Comparison of ENCODE assay signal across 21 cellular contexts in the genomic region with DNA sequence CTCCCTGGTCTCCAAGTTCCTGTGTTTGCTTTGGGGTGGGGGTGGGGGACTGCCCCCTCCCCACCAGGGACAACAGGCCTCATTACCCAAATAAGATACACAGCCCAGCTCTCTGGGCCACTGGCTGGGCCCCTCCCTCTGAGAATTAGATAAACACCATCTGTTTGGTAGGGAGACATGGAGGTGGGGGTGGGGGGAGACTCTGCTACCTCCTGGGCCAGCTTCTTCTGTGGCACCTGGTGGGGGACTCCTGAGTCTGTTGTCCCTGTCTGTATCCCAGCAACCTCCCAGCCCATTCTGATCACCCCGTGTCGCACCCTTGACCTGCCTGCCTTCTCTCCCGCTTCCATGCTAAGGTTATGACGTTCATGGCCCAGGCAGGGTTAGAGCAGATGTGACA. TPM values are rescaled to one million over a fixed set of nuclear protein-coding genes. Genes with fewer than 3 reads are reported as not detected.
DNase-seq lines count a peak whose midpoint lies in the region; ATAC-seq, FAIRE-seq and TF ChIP-seq lines count a peak whose summit lies in the region.
"Had no signal": no experiment of that assay in that cellular context is flagged by ENCODE, and none has a peak within 500 bp of the region (broad histone marks: within the 10 kb centered on the region; RNA-seq: fewer than 3 reads in every experiment).

No MANE protein-coding gene starts in this region.

- no peaks in the 10 kb centered on the region for H3K79me1 ChIP-seq in neuronal stem cell (ENCODE audit: low read depth, low read length)

- DNase-seq in DMS 273 (lab: John Stamatoyannopoulos, UW; ENCODE audit: unreplicated experiment) (peak; percentile 94), NCI-H2171 treated with DMSO at 0.1 percent for 48 hours (lab: John Stamatoyannopoulos, UW) (peak; percentile 89), K562 (ENCODE audit: extremely low read depth in 1 of 4, low spot score in 3 of 4) (peak in 3 of 4 experiments; percentile 34 to 61 (median 60)), neuronal stem cell (ENCODE audit: low spot score) (no peak), anterior cingulate cortex (lab: John Stamatoyannopoulos, UW) (no peak), medulla oblongata (ENCODE audit: extremely low spot score) (no peak), NCI-H2227 (lab: John Stamatoyannopoulos, UW; ENCODE audit: unreplicated experiment) (no peak)
- DNase-seq: CD8-positive, alpha-beta memory T cell; DMS153; GF-D8; GM23248; HCEC 1CT; NCI-H1092 treated with DMSO at 0.1 percent for 48 hours; NCI-H345; NCI-H526 treated with DMSO at 0.1 percent for 48 hours; NK-92 treated with Interleukin-12 subunit alpha and Interleukin-12 subunit beta, amount 100 ng/mL, for 24 hours; Right ventricle myocardium superior; SW 1271 had no signal

- H2AK5ac ChIP-seq in neuronal stem cell (ENCODE audit: low read depth, low read length), result peak overlapping the region; percentile 15

- no peak for TF ChIP-seq CTCF in K562 (IDR thresholded peaks at IDR 0.05 in 2 of 3, conservative IDR thresholded peaks at IDR 0.05 in 1 of 3; ENCODE audit: insufficient read depth in 2 of 3, low read depth in 1 of 3, low read length in 3 of 3)

- POLR2A ChIA-PET in K562 (lab: Yijun Ruan, JAX), result interaction anchor here (0.8 kb wide), 1 partner anchor 75 kb away, joined by 4 read pairs; no protein-coding TSS in a partner anchor

- no peaks in the 10 kb centered on the region for H3K79me2 ChIP-seq in K562 (ENCODE audit: control insufficient read depth, insufficient read depth, low read length)

- H3K4me2 ChIP-seq in K562 (ENCODE audit: insufficient read depth, low read length), result no peak overlapping the region
- H3K4me2 ChIP-seq in neuronal stem cell (ENCODE audit: insufficient read depth, low read length, poor library complexity, severe bottlenecking), result no peak overlapping the region
- H3K4me2 ChIP-seq: BLaER1 had no signal

- TF ChIP-seq RAD21 in K562 (CRISPR knock-in tag; conservative IDR thresholded peaks at IDR 0.05 in 1 of 2, IDR thresholded peaks at IDR 0.05 in 1 of 2), result no peak

- no peak overlapping the region for H3K18ac ChIP-seq in neuronal stem cell (ENCODE audit: low read length)

- in situ Hi-C loops in K562 (cut with MboI), result no loop called here

- no peak overlapping the region for H3K4ac ChIP-seq in neuronal stem cell (ENCODE audit: low read length)

- H3K14ac ChIP-seq in neuronal stem cell (ENCODE audit: low read length), result no peak overlapping the region

- 48% methylated on average over 4 of the region's 4 CpGs for WGBS in K562 (ENCODE audit: insufficient coverage, low coverage, missing lambda C conversion rate)
- WGBS in neuronal stem cell (ENCODE audit: extremely low coverage in 2 of 2, insufficient read length in 2 of 2, insufficient replicate concordance in 1 of 2), 2 donors, result no CpG with 5 or more reads among the region's 4 CpGs

- H3K9ac ChIP-seq in K562 (ENCODE audit: insufficient read depth in 1 of 2, low read depth in 2 of 2, low read length in 2 of 2), result peak overlapping the region in 1 of 2 experiments; percentile 84; a peak in 2 of 4 replicates
- H3K9ac ChIP-seq in neuronal stem cell (ENCODE audit: low read depth, low read length, poor library complexity), result no peak overlapping the region
- H3K9ac ChIP-seq: BLaER1, GM23248 had no signal

- H3K9me1 ChIP-seq in K562 (ENCODE audit: control insufficient read depth, insufficient read depth, low read length), result no peaks in the 10 kb centered on the region

- CTCF ChIA-PET in K562 (lab: Yijun Ruan, JAX; ENCODE audit: low intra/inter-chr PET ratio), result no interaction called here

- no peak overlapping the region for H2BK15ac ChIP-seq in neuronal stem cell (ENCODE audit: low read length)

- no peak overlapping the region for H2BK120ac ChIP-seq in neuronal stem cell (ENCODE audit: low read depth, low read length)

- no peak overlapping the region for H3K23ac ChIP-seq in neuronal stem cell (ENCODE audit: low read depth, low read length, poor library complexity)

- ATAC-seq in K562 (peak; percentile 27), HG02763 (IDR thresholded peaks at IDR 0.05; ENCODE audit: unreplicated experiment) (no peak)

- H4K8ac ChIP-seq in neuronal stem cell (ENCODE audit: low read depth, low read length), result no peak overlapping the region

- no peak overlapping the region for H2AFZ ChIP-seq in K562 (ENCODE audit: low read depth, low read length)
- no peak overlapping the region for H2AFZ ChIP-seq in neuronal stem cell (ENCODE audit: low read length)
- H2AFZ ChIP-seq: GM23248 had no signal

- no peak overlapping the region for H3K27ac ChIP-seq in K562 (ENCODE audit: extremely low read depth, low read depth, low read length)
- H3K27ac ChIP-seq in neuronal stem cell (replicated peaks; ENCODE audit: low read length), result no peak overlapping the region
- H3K27ac ChIP-seq: BLaER1, GM23248 had no signal

- TF ChIP-seq EP300 in K562 (IDR thresholded peaks at IDR 0.05; ENCODE audit: low read length), result no peak

- peaks cover 8% of the 10 kb centered on the region; the same call in 1 of the 2 replicates for H4K20me1 ChIP-seq in K562 (replicated peaks; ENCODE audit: control insufficient read depth, insufficient read depth, low read length)

- H3K27me3 ChIP-seq in K562 (ENCODE audit: control insufficient read depth in 2 of 2, insufficient read depth in 2 of 2, low read length in 2 of 2) (no peaks in the 10 kb centered on the region), neuronal stem cell (ENCODE audit: control insufficient read depth in 3 of 3, insufficient read depth in 3 of 3, low read depth in 1 of 3, low read length in 3 of 3) (peaks cover 8 to 31% (median 21%) of the 10 kb centered on the region in 3 experiments)

- intact Hi-C loops in K562 (cut with micrococcal nuclease), result no loop called here

- no peaks in the 10 kb centered on the region for H3K9me3 ChIP-seq in K562 (replicated peaks; ENCODE audit: control insufficient read depth, insufficient read depth, low read depth, low read length)
- no peaks in the 10 kb centered on the region for H3K9me3 ChIP-seq in neuronal stem cell (replicated peaks in 1 of 2; ENCODE audit: control insufficient read depth in 2 of 2, insufficient read depth in 1 of 2, low read depth in 1 of 2, low read length in 2 of 2)
- H3K9me3 ChIP-seq: BLaER1 had no signal

- FAIRE-seq in K562 (lab: Jason Lieb, UNC), result peak; percentile 59
- FAIRE-seq: RCC 7860 had no signal

- H3K4me1 ChIP-seq in K562 (replicated peaks in 1 of 2; ENCODE audit: control insufficient read depth in 2 of 2, insufficient read depth in 2 of 2, low read length in 2 of 2), result peaks cover 27 to 33% of the 10 kb centered on the region in 2 experiments
- peaks cover 6 to 8% of the 10 kb centered on the region in 2 donors for H3K4me1 ChIP-seq in neuronal stem cell (ENCODE audit: control insufficient read depth in 2 of 2, insufficient read depth in 1 of 2, low read depth in 1 of 2, low read length in 2 of 2)

- H2BK12ac ChIP-seq in neuronal stem cell (ENCODE audit: low read length), result no peak overlapping the region

- no peak overlapping the region for H4K91ac ChIP-seq in neuronal stem cell (ENCODE audit: low read depth, low read length, poor library complexity)

- H2BK5ac ChIP-seq in neuronal stem cell (ENCODE audit: low read length), result no peak overlapping the region

- no TSS peak for BruUV-seq in K562 (replicated peaks; lab: Mats Ljungman, UMichigan)

- TF ChIP-seq POLR2A in K562 (conservative IDR thresholded peaks at IDR 0.05), result no peak

- H3K36me3 ChIP-seq in K562 (ENCODE audit: control insufficient read depth, insufficient read depth, low read length) (peaks cover 6% of the 10 kb centered on the region; the same call in 2 of the 3 replicates), neuronal stem cell (replicated peaks in 1 of 2; ENCODE audit: control insufficient read depth in 2 of 2, insufficient read depth in 2 of 2, low read length in 2 of 2) (no peaks in the 10 kb centered on the region)
- H3K36me3 ChIP-seq: BLaER1 had no signal

- H3K4me3 ChIP-seq in K562 (no peak overlapping the region), neuronal stem cell (ENCODE audit: low read length in 2 of 2) (peak overlapping the region in 1 of 2 donors; percentile 65)
- H3K4me3 ChIP-seq: BLaER1, GM23248 had no signal

RNA-seq across cellular contexts. Expression of a gene that starts 5.8 kb away (rescaled TPM):
- 12.6 and 32.2 TPM in 2 replicates for total RNA-seq in K562 (2011; cell fraction: chromatin; rRNA removed; ENCODE audit: low replicate concordance)
- 12.8 and 16.5 TPM in 2 replicates for total RNA-seq in K562 (2011; cell fraction: nucleolus; rRNA removed)
- total RNA-seq in K562 (2011; cell fraction: nucleoplasm; rRNA removed), result 14.2 and 15.9 TPM in 2 replicates
- 6.0 and 8.9 TPM in 2 replicates for total RNA-seq in K562 (2014; rRNA removed)
- 0.61 and 0.91 TPM in 2 replicates for total RNA-seq in K562 (2014; rRNA removed; fragmentation: Illumina TruSeq; extraction: Trizol)
- total RNA-seq in K562 (2015; rRNA removed; fragmentation: Illumina TruSeq; extraction: Trizol), result 1.4 and 1.7 TPM in 2 replicates
- total RNA-seq in K562 (2021), result 10.2 and 11.8 TPM in 2 replicates
- 0.59 and 3.4 TPM in 2 replicates for polyA plus RNA-seq in K562 (2011; rRNA removed)
- 1.5 and 1.7 TPM in 2 replicates for polyA plus RNA-seq in K562 (2011; cell fraction: cytosol; rRNA removed)
- 22.7 and 25.6 TPM in 2 replicates for polyA plus RNA-seq in K562 (2011; cell fraction: nucleus; rRNA removed)
- polyA plus RNA-seq in K562 (2012), result 5.1 and 47.6 TPM in 2 replicates
- 2.7 and 4.4 TPM in 2 replicates for polyA plus RNA-seq in K562 (2014; fragmentation: Illumina TruSeq; extraction: Trizol)
- polyA plus RNA-seq in K562 (2014; fragmentation: Nextera tagmentation; extraction: Ambion mirVana), result under 1 TPM; 0.11 to 0.17 TPM
- 11.1 and 18.4 TPM in 2 replicates for polyA plus RNA-seq in K562 (2014; rRNA removed)
- 0.39 and 0.69 TPM in 2 replicates for polyA minus RNA-seq in K562 (2011; rRNA and poly(A)+ RNA removed)
- 1.3 and 2.9 TPM in 2 replicates for polyA minus RNA-seq in K562 (2011; cell fraction: cytosol; rRNA and poly(A)+ RNA removed)
- 6.7 and 13.7 TPM in 2 replicates for polyA minus RNA-seq in K562 (2011; cell fraction: nucleus; rRNA and poly(A)+ RNA removed)
- polyA plus RNA-seq in neuronal stem cell (2013, experiment 1 of 2), result 2.3 TPM
- 3.2 TPM for polyA plus RNA-seq in neuronal stem cell (2013, experiment 2 of 2)
- total RNA-seq: CD8-positive, alpha-beta memory T cell; GM23248 had no signal
- polyA plus RNA-seq: CD8-positive, alpha-beta memory T cell; GM23248 had no signal

RNA-seq across cellular contexts. Expression of a gene that starts 40.2 kb away (rescaled TPM):
- total RNA-seq in K562 (2011; cell fraction: chromatin; rRNA removed; ENCODE audit: low replicate concordance), result 126 and 292 TPM in 2 replicates
- 220 and 224 TPM in 2 replicates for total RNA-seq in K562 (2011; cell fraction: nucleolus; rRNA removed)
- total RNA-seq in K562 (2011; cell fraction: nucleoplasm; rRNA removed), result 142 and 163 TPM in 2 replicates
- total RNA-seq in K562 (2014; rRNA removed) (82.1 and 123 TPM in 2 replicates), K562 (2014; rRNA removed; fragmentation: Illumina TruSeq; extraction: Trizol) (40.0 and 42.0 TPM in 2 replicates), K562 (2015; rRNA removed; fragmentation: Illumina TruSeq; extraction: Trizol) (54.1 and 60.6 TPM in 2 replicates), K562 (2021) (70.3 and 70.8 TPM in 2 replicates)
- polyA plus RNA-seq in K562 (2011; rRNA removed) (47.7 and 49.2 TPM in 2 replicates), K562 (2014; fragmentation: Illumina TruSeq; extraction: Trizol) (43.8 and 48.8 TPM in 2 replicates), K562 (2014; fragmentation: Nextera tagmentation; extraction: Ambion mirVana) (1 to 10 TPM; 2.5 to 3.0 TPM), K562 (2014; rRNA removed) (61.5 and 67.3 TPM in 2 replicates)
- polyA plus RNA-seq in K562 (2011; cell fraction: cytosol; rRNA removed), result 48.9 and 107 TPM in 2 replicates
- 45.7 and 87.5 TPM in 2 replicates for polyA plus RNA-seq in K562 (2011; cell fraction: nucleus; rRNA removed)
- 51.9 and 71.5 TPM in 2 replicates for polyA plus RNA-seq in K562 (2012)
- polyA minus RNA-seq in K562 (2011; rRNA and poly(A)+ RNA removed), result 57.4 and 92.0 TPM in 2 replicates
- 81.1 and 112 TPM in 2 replicates for polyA minus RNA-seq in K562 (2011; cell fraction: cytosol; rRNA and poly(A)+ RNA removed)
- 51.6 and 57.1 TPM in 2 replicates for polyA minus RNA-seq in K562 (2011; cell fraction: nucleus; rRNA and poly(A)+ RNA removed)
- 26.1 TPM for polyA plus RNA-seq in neuronal stem cell (2013, experiment 1 of 2)
- polyA plus RNA-seq in neuronal stem cell (2013, experiment 2 of 2), result 23.8 TPM

RNA-seq across cellular contexts. Expression of a gene that starts 49.1 kb away (rescaled TPM):
- total RNA-seq in K562 (2011; cell fraction: chromatin; rRNA removed; ENCODE audit: low replicate concordance), result 1.3 TPM in 1 of 2 replicates, not detected in the other
- 0.83 and 1.3 TPM in 2 replicates for total RNA-seq in K562 (2011; cell fraction: nucleolus; rRNA removed)
- 0.76 and 0.88 TPM in 2 replicates for total RNA-seq in K562 (2011; cell fraction: nucleoplasm; rRNA removed)
- total RNA-seq in K562 (2014; rRNA removed) (2.3 and 2.5 TPM in 2 replicates), K562 (2014; rRNA removed; fragmentation: Illumina TruSeq; extraction: Trizol) (0.26 TPM in 1 of 2 replicates, not detected in the other), K562 (2015; rRNA removed; fragmentation: Illumina TruSeq; extraction: Trizol) (0.25 and 0.38 TPM in 2 replicates), K562 (2021) (1.1 and 1.3 TPM in 2 replicates)
- polyA plus RNA-seq in K562 (2011; rRNA removed) (0.84 and 1.6 TPM in 2 replicates), K562 (2014; fragmentation: Illumina TruSeq; extraction: Trizol) (0.39 and 0.42 TPM in 2 replicates), K562 (2014; fragmentation: Nextera tagmentation; extraction: Ambion mirVana) (not detected), K562 (2014; rRNA removed) (1.3 and 2.1 TPM in 2 replicates)
- 1.8 and 2.7 TPM in 2 replicates for polyA plus RNA-seq in K562 (2011; cell fraction: cytosol; rRNA removed)
- 1.7 TPM in 2 replicates for polyA plus RNA-seq in K562 (2011; cell fraction: nucleus; rRNA removed)
- 0.70 and 2.2 TPM in 2 replicates for polyA plus RNA-seq in K562 (2012)
- polyA minus RNA-seq in K562 (2011; rRNA and poly(A)+ RNA removed), result 0.32 TPM in 1 of 2 replicates, not detected in the other
- polyA minus RNA-seq in K562 (2011; cell fraction: cytosol; rRNA and poly(A)+ RNA removed), result 1.2 and 1.9 TPM in 2 replicates
- 0.27 and 0.33 TPM in 2 replicates for polyA minus RNA-seq in K562 (2011; cell fraction: nucleus; rRNA and poly(A)+ RNA removed)
- polyA plus RNA-seq in neuronal stem cell (2013, experiment 1 of 2), result 20.6 TPM
- polyA plus RNA-seq in neuronal stem cell (2013, experiment 2 of 2), result 19.3 TPM

Comparison
In these comparisons a context has a peak if more than half of its experiments do, and no peak if none do; other contexts are left out.
1. DNase-seq: peak in DMS 273 (single experiment), NCI-H2171 treated with DMSO at 0.1 percent for 48 hours (single experiment) and K562 (3 of 4); none in neuronal stem cell (single experiment), anterior cingulate cortex (0 of 58), medulla oblongata (single experiment) and NCI-H2227 (single experiment).